8 cellular contexts compared by ENCODE assay signal in genomic region chr7:142482899-142483658, GRCh38.
A peak's percentile ranks its signal among the peaks of the same experiment; 100 is the strongest.
DNase-seq lines count a peak whose midpoint lies in the region; ATAC-seq and TF ChIP-seq lines count a peak whose summit lies in the region.

No MANE protein-coding gene starts in this region.

- no peaks in the 10 kb centered on the region for H3K9me3 Mint-ChIP-seq in activated naive CD4-positive, alpha-beta T cell treated with anti-CD3 and anti-CD28 coated beads, Interleukin-2, amount 10 ng/mL, durations not matched to agents 7 days and 5 days

- H3K27me3 Mint-ChIP-seq in activated naive CD4-positive, alpha-beta T cell treated with anti-CD3 and anti-CD28 coated beads, Interleukin-2, amount 10 ng/mL, durations not matched to agents 7 days and 5 days: peaks cover 9% of the 10 kb centered on the region

- in situ Hi-C loops in GM13977 (cut with MboI; ENCODE audit: low pct_unique_long_range_greater_than_20kb, low sequenced_read_pairs, unreplicated experiment): no loop called here

- CTCF ChIA-PET in RWPE1 (lab: Yijun Ruan, JAX): interaction anchor here (1.0 to 1.5 kb wide), 2 partner anchors 23 to 108 kb away, joined by 3 to 4 read pairs; no protein-coding TSS in a partner anchor
- CTCF ChIA-PET in activated naive CD4-positive, alpha-beta T cell treated with anti-CD3 and anti-CD28 coated beads, Interleukin-2, amount 10 ng/mL, durations not matched to agents 7 days and 5 days (lab: Charles Lee): interaction anchor here (0.7 to 21.6 kb wide), 20 partner anchors 9 to 383 kb away, joined by 3 to 523 read pairs (median 5); no protein-coding TSS in a partner anchor

- DNase-seq in AG09319 (ENCODE audit: extremely low read depth, low read depth) (no peak), GM13977 (ENCODE audit: low spot score) (peak; percentile 26), RWPE1 (ENCODE audit: low spot score) (peak; percentile 25), left ventricle myocardium superior (peak; percentile 43)
- DNase-seq in activated naive CD4-positive, alpha-beta T cell treated with anti-CD3 and anti-CD28 coated beads, Interleukin-2, amount 10 ng/mL, durations not matched to agents 7 days and 5 days: peak; percentile 72
- DNase-seq in stimulated activated CD4-positive, alpha-beta T cell treated with anti-CD3 and anti-CD28 coated beads, Interleukin-1b, Interleukin-23, amount 100 ng/mL, for 4 hours (ENCODE audit: low read depth in 2 of 2): peak; percentile 33 to 51

- intact Hi-C loops in left ventricle myocardium superior (cut with micrococcal nuclease): no loop called here

- peak; percentile 48 for ATAC-seq in HG03039 (IDR thresholded peaks at IDR 0.05; ENCODE audit: unreplicated experiment)
- ATAC-seq in left ventricle myocardium superior: peak; percentile 58
- no peak for ATAC-seq in HG03469 (IDR thresholded peaks at IDR 0.05; ENCODE audit: unreplicated experiment)

- H3K4me1 Mint-ChIP-seq in activated naive CD4-positive, alpha-beta T cell treated with anti-CD3 and anti-CD28 coated beads, Interleukin-2, amount 10 ng/mL, durations not matched to agents 7 days and 5 days: peaks cover 55% of the 10 kb centered on the region

- peak overlapping the region; percentile 96 for H3K27ac Mint-ChIP-seq in activated naive CD4-positive, alpha-beta T cell treated with anti-CD3 and anti-CD28 coated beads, Interleukin-2, amount 10 ng/mL, durations not matched to agents 7 days and 5 days

- H3K36me3 Mint-ChIP-seq in activated naive CD4-positive, alpha-beta T cell treated with anti-CD3 and anti-CD28 coated beads, Interleukin-2, amount 10 ng/mL, durations not matched to agents 7 days and 5 days: no peaks in the 10 kb centered on the region

- H3K27ac ChIP-seq in RWPE1: no peak overlapping the region

- TF ChIP-seq CTCF in AG09319 (IDR thresholded peaks at IDR 0.05; ENCODE audit: low read depth, low read length): peak; percentile 99
- TF ChIP-seq CTCF in GM13977 (IDR thresholded peaks at IDR 0.05; ENCODE audit: extremely low read depth, insufficient read depth, missing control alignments): peak; percentile 83
- peak; percentile 83 for TF ChIP-seq CTCF in RWPE1 (conservative IDR thresholded peaks at IDR 0.05; ENCODE audit: low read depth)

- peak overlapping the region; percentile 59 for H3K4me3 Mint-ChIP-seq in activated naive CD4-positive, alpha-beta T cell treated with anti-CD3 and anti-CD28 coated beads, Interleukin-2, amount 10 ng/mL, durations not matched to agents 7 days and 5 days

- POLR2A ChIA-PET in RWPE1 (lab: Yijun Ruan, JAX; ENCODE audit: low non-redundant PET): no interaction called here
